ENCODE assay signal across 8 cellular contexts in genomic region chrX:68710870-68711576, GRCh38.
DNase-seq lines count a peak whose midpoint lies in the region; ATAC-seq and TF ChIP-seq lines count a peak whose summit lies in the region.

No MANE protein-coding gene starts in this region.

- H3K27ac Mint-ChIP-seq in activated CD4-positive, alpha-beta memory T cell treated with anti-CD3 and anti-CD28 coated beads for 36 hours, result no peak overlapping the region

- no peak overlapping the region for H3K27ac ChIP-seq in right cardiac atrium (ENCODE audit: low read length)
- H3K27ac ChIP-seq in upper lobe of left lung, result no peak overlapping the region

- peak in 5 of 6 experiments; percentile 49 to 68 (median 52) for TF ChIP-seq CTCF in upper lobe of left lung (IDR thresholded peaks at IDR 0.05)

- intact Hi-C loops in activated CD4-positive, alpha-beta memory T cell treated with anti-CD3 and anti-CD28 coated beads for 36 hours (cut with micrococcal nuclease), result loop anchor here (1.0 to 2.0 kb wide), 2 partner anchors 200 to 514 kb away; no protein-coding TSS in a partner anchor
- intact Hi-C loops in right cardiac atrium (cut with DNase I), result loop anchor here in 2 of 4 donors (10.0 kb wide), 1 partner anchor 196 kb away; no protein-coding TSS in a partner anchor

- no peaks in the 10 kb centered on the region for H3K36me3 Mint-ChIP-seq in activated CD4-positive, alpha-beta memory T cell treated with anti-CD3 and anti-CD28 coated beads for 36 hours

- H3K9me3 ChIP-seq in right cardiac atrium (ENCODE audit: control insufficient read depth, low read length) (no peaks in the 10 kb centered on the region), upper lobe of left lung (no peaks in the 10 kb centered on the region)

- no peak for TF ChIP-seq EP300 in upper lobe of left lung (IDR thresholded peaks at IDR 0.05)

- H3K27me3 ChIP-seq in right cardiac atrium (ENCODE audit: control insufficient read depth, insufficient read depth) (no peaks in the 10 kb centered on the region), upper lobe of left lung (no peaks in the 10 kb centered on the region)

- CTCF ChIA-PET in activated CD4-positive, alpha-beta memory T cell treated with anti-CD3 and anti-CD28 coated beads for 36 hours (lab: Charles Lee), result interaction anchor here (0.8 to 2.0 kb wide), 3 partner anchors 172 to 514 kb away, joined by 3 to 14 read pairs (median 7); no protein-coding TSS in a partner anchor

- H3K4me3 ChIP-seq in right cardiac atrium (ENCODE audit: low read length) (no peak overlapping the region), upper lobe of left lung (no peak overlapping the region)

- H3K4me1 ChIP-seq in right cardiac atrium (ENCODE audit: control insufficient read depth, insufficient read depth, low read length) (peaks cover 9% of the 10 kb centered on the region), upper lobe of left lung (peaks cover 0 to 11% (median 2%) of the 10 kb centered on the region in 4 donors)

- H3K4me1 Mint-ChIP-seq in activated CD4-positive, alpha-beta memory T cell treated with anti-CD3 and anti-CD28 coated beads for 36 hours (ENCODE audit: low read depth), result no peaks in the 10 kb centered on the region

- no peaks in the 10 kb centered on the region for H3K27me3 Mint-ChIP-seq in activated CD4-positive, alpha-beta memory T cell treated with anti-CD3 and anti-CD28 coated beads for 36 hours

- 65% methylated on average over 4 of the region's 4 CpGs for WGBS in right cardiac atrium
- whole genome bisulfite sequencing in upper lobe of left lung, 2 donors, result 39 to 64% methylated on average over 2 to 3 of the region's 4 CpGs

- peaks cover 0 to 19% (median 6%) of the 10 kb centered on the region in 4 donors for H3K36me3 ChIP-seq in upper lobe of left lung

- DNase-seq in A172 (ENCODE audit: low spot score), result peak; percentile 42
- peak; percentile 53 for DNase-seq in GM03348 (ENCODE audit: low spot score)
- DNase-seq in activated CD4-positive, alpha-beta memory T cell treated with anti-CD3 and anti-CD28 coated beads for 36 hours, result peak; percentile 29
- DNase-seq in right cardiac atrium, result no peak
- DNase-seq in upper lobe of left lung, result peak in 1 of 2 donors; percentile 41
- DNase-seq in KG1 (lab: John Stamatoyannopoulos, UW), result no peak
- DNase-seq in stimulated activated CD4-positive, alpha-beta T cell treated with anti-CD3 and anti-CD28 coated beads, Interleukin-4, amount 100 ng/mL, for 4 hours, result no peak

- ATAC-seq in HG03565 (IDR thresholded peaks at IDR 0.05; ENCODE audit: unreplicated experiment), result peak; percentile 69
- peak; percentile 66 to 73 for ATAC-seq in right cardiac atrium
- ATAC-seq in upper lobe of left lung (ENCODE audit: low FRiP score in 2 of 2), result peak; percentile 47 to 56

- POLR2A ChIA-PET in activated CD4-positive, alpha-beta memory T cell treated with anti-CD3 and anti-CD28 coated beads for 36 hours (lab: Charles Lee), result no interaction called here

- no peak for TF ChIP-seq POLR2A in upper lobe of left lung (IDR thresholded peaks at IDR 0.05)

- no peaks in the 10 kb centered on the region for H3K9me3 Mint-ChIP-seq in activated CD4-positive, alpha-beta memory T cell treated with anti-CD3 and anti-CD28 coated beads for 36 hours

- H3K4me3 Mint-ChIP-seq in activated CD4-positive, alpha-beta memory T cell treated with anti-CD3 and anti-CD28 coated beads for 36 hours, result no peak overlapping the region

Comparison
In these comparisons a context has a peak if more than half of its experiments do, and no peak if none do; other contexts are left out.
1. DNase-seq: peak in A172 (single experiment), GM03348 (single experiment) and activated CD4-positive, alpha-beta memory T cell treated with anti-CD3 and anti-CD28 coated beads for 36 hours (single experiment); none in right cardiac atrium (0 of 3), KG1 (single experiment) and stimulated activated CD4-positive, alpha-beta T cell treated with anti-CD3 and anti-CD28 coated beads, Interleukin-4, amount 100 ng/mL, for 4 hours (0 of 2).
2. Peak in every context shown above with its lines, with median percentiles within 50 percentile points of each other: ATAC-seq.